15 cellular contexts compared by ENCODE assay signal in genomic region chr2:216107760-216108159, GRCh38. TPM values are rescaled to one million over a fixed set of nuclear protein-coding genes. Genes with fewer than 3 reads are reported as not detected.
DNase-seq lines count a peak whose midpoint lies in the region; ATAC-seq and TF ChIP-seq lines count a peak whose summit lies in the region.
"Had no signal": no experiment of that assay in that cellular context is flagged by ENCODE, and none has a peak within 500 bp of the region (broad histone marks: within the 10 kb centered on the region; RNA-seq: fewer than 3 reads in every experiment).

No MANE protein-coding gene starts in this region.

- peak overlapping the region; percentile 43 for H3K4me2 ChIP-seq in mesenchymal stem cell (ENCODE audit: low read length, poor library complexity, severe bottlenecking)

- intact Hi-C loops in natural killer cell (cut with micrococcal nuclease): no loop called here
- intact Hi-C loops in aorta (cut with DNase I): no loop called here
- intact Hi-C loops in body of pancreas (cut with DNase I): no loop called here

- peak overlapping the region in 1 of 2 experiments; percentile 35 for H3K4me3 ChIP-seq in mesenchymal stem cell (ENCODE audit: insufficient read depth in 1 of 2, low read depth in 1 of 2, low read length in 2 of 2)
- no peak overlapping the region for H3K4me3 ChIP-seq in aorta (ENCODE audit: low read length in 2 of 2)
- no peak overlapping the region for H3K4me3 ChIP-seq in body of pancreas
- H3K4me3 ChIP-seq: HAP-1 had no signal

- no peak for DNase-seq in natural killer cell treated with Interleukin-12 subunit alpha and Interleukin-12 subunit beta and Interleukin-15 and Interleukin-18, amount 100 ng/mL, for 72 hours (ENCODE audit: low spot score)
- DNase-seq in natural killer cell: no peak
- no peak for DNase-seq in chondrocyte (ENCODE audit: low spot score)
- DNase-seq in mesenchymal stem cell: peak; percentile 16
- DNase-seq in dermis blood vessel endothelial cell: no peak
- no peak for DNase-seq in aorta
- no peak for DNase-seq in body of pancreas
- DNase-seq: activated CD4-positive, alpha-beta T cell treated with anti-CD3 and anti-CD28 coated beads, Interleukin-2, amount 50 U/mL, for 1 hour; left ventricle myocardium inferior; MG63; NCI-H510A treated with DMSO at 0.1 percent for 48 hours had no signal

- H3K36me3 Mint-ChIP-seq in natural killer cell treated with Interleukin-12 subunit alpha and Interleukin-12 subunit beta and Interleukin-15 and Interleukin-18, amount 100 ng/mL, for 72 hours: peaks cover 33% of the 10 kb centered on the region
- H3K36me3 Mint-ChIP-seq in natural killer cell: peaks cover under 1% of the 10 kb centered on the region
- H3K36me3 Mint-ChIP-seq in chondrocyte (ENCODE audit: low read depth): peaks cover 6% of the 10 kb centered on the region

- H3K27ac Mint-ChIP-seq in natural killer cell treated with Interleukin-12 subunit alpha and Interleukin-12 subunit beta and Interleukin-15 and Interleukin-18, amount 100 ng/mL, for 72 hours: peak overlapping the region; percentile 98 to 100
- H3K27ac Mint-ChIP-seq in natural killer cell (no peak overlapping the region), chondrocyte (ENCODE audit: unreplicated experiment) (peak overlapping the region; percentile 70)

- H3K27me3 Mint-ChIP-seq in natural killer cell treated with Interleukin-12 subunit alpha and Interleukin-12 subunit beta and Interleukin-15 and Interleukin-18, amount 100 ng/mL, for 72 hours: no peaks in the 10 kb centered on the region
- H3K27me3 Mint-ChIP-seq in natural killer cell (ENCODE audit: low read depth in 2 of 2) (no peaks in the 10 kb centered on the region), chondrocyte (ENCODE audit: low read depth) (peaks cover 1% of the 10 kb centered on the region)

- H3K4ac ChIP-seq in mesenchymal stem cell (ENCODE audit: low read depth in 1 of 2, low read length in 2 of 2): peak overlapping the region in 1 of 2 experiments; percentile 17

- peak overlapping the region; percentile 6 for H2AFZ ChIP-seq in mesenchymal stem cell (ENCODE audit: low read depth, low read length)

- TF ChIP-seq CTCF in natural killer cell (IDR thresholded peaks at IDR 0.05) (no peak), chondrocyte (IDR thresholded peaks at IDR 0.05) (no peak), body of pancreas (IDR thresholded peaks at IDR 0.05) (no peak)

- H3K79me1 ChIP-seq in mesenchymal stem cell (replicated peaks; ENCODE audit: low read length, poor library complexity, severe bottlenecking): no peaks in the 10 kb centered on the region

- H3K18ac ChIP-seq in mesenchymal stem cell (ENCODE audit: low read depth in 1 of 2, low read length in 2 of 2): no peak overlapping the region

- no peak overlapping the region for H2BK5ac ChIP-seq in mesenchymal stem cell (ENCODE audit: low read depth, low read length, poor library complexity, severe bottlenecking)

- TF ChIP-seq POLR2A in body of pancreas (IDR thresholded peaks at IDR 0.05): no peak

- H4K91ac ChIP-seq in mesenchymal stem cell (ENCODE audit: low read length): no peak overlapping the region

- no peak overlapping the region for H3K4me3 Mint-ChIP-seq in natural killer cell treated with Interleukin-12 subunit alpha and Interleukin-12 subunit beta and Interleukin-15 and Interleukin-18, amount 100 ng/mL, for 72 hours
- H3K4me3 Mint-ChIP-seq in natural killer cell (no peak overlapping the region), chondrocyte (ENCODE audit: unreplicated experiment) (peak overlapping the region; percentile 45)

- 31% methylated on average over 6 of the region's 13 CpGs for WGBS in mesenchymal stem cell
- 41 to 42% methylated on average over 13 of the region's 13 CpGs for WGBS in aorta, 2 donors
- WGBS in body of pancreas, 2 donors: 59 to 69% methylated on average over 13 of the region's 13 CpGs

- H3K23ac ChIP-seq in mesenchymal stem cell (ENCODE audit: low read length in 2 of 2): no peak overlapping the region

- H3K36me3 ChIP-seq in mesenchymal stem cell (ENCODE audit: control insufficient read depth in 1 of 2, insufficient read depth in 2 of 2, low read depth in 1 of 2, low read length in 2 of 2) (peaks cover 0 to 24% of the 10 kb centered on the region in 2 experiments), aorta (ENCODE audit: control insufficient read depth in 1 of 2, insufficient read depth in 2 of 2, low read length in 1 of 2) (no peaks in the 10 kb centered on the region), body of pancreas (replicated peaks in 1 of 2; ENCODE audit: insufficient read depth in 1 of 2, low read depth in 2 of 2) (peaks cover 0 to 2% of the 10 kb centered on the region in 2 donors)

- H3K27ac ChIP-seq in mesenchymal stem cell (ENCODE audit: low read length, poor library complexity, severe bottlenecking): no peak overlapping the region
- no peak overlapping the region for H3K27ac ChIP-seq in aorta (ENCODE audit: low read depth in 1 of 2, low read length in 2 of 2)
- no peak overlapping the region for H3K27ac ChIP-seq in body of pancreas
- H3K27ac ChIP-seq: left ventricle myocardium inferior had no signal

- peak overlapping the region; percentile 29 for H4K8ac ChIP-seq in mesenchymal stem cell (ENCODE audit: low read length)

- H3K9ac ChIP-seq in mesenchymal stem cell (ENCODE audit: low read length): peak overlapping the region; percentile 98

- no peak overlapping the region for H2BK12ac ChIP-seq in mesenchymal stem cell (ENCODE audit: low read length in 2 of 2)

- H2AK5ac ChIP-seq in mesenchymal stem cell (ENCODE audit: low read length, severe bottlenecking): no peak overlapping the region

- H3K27me3 ChIP-seq in mesenchymal stem cell (ENCODE audit: control insufficient read depth in 1 of 2, insufficient read depth in 1 of 2, low read length in 2 of 2) (peaks cover 0 to 3% of the 10 kb centered on the region in 2 experiments), aorta (ENCODE audit: control insufficient read depth in 1 of 2, insufficient read depth in 2 of 2, low read length in 1 of 2) (no peaks in the 10 kb centered on the region), body of pancreas (no peaks in the 10 kb centered on the region)
- H3K27me3 ChIP-seq: MG63, SJSA1 had no signal

- H3K9me3 ChIP-seq in mesenchymal stem cell (ENCODE audit: control insufficient read depth, low read length): no peaks in the 10 kb centered on the region
- H3K9me3 ChIP-seq in aorta (ENCODE audit: control insufficient read depth, low read length): no peaks in the 10 kb centered on the region
- H3K9me3 ChIP-seq in body of pancreas: no peaks in the 10 kb centered on the region
- H3K9me3 ChIP-seq: HAP-1, left ventricle myocardium inferior, MG63, SJSA1 had no signal

- no peaks in the 10 kb centered on the region for H3K9me3 Mint-ChIP-seq in natural killer cell treated with Interleukin-12 subunit alpha and Interleukin-12 subunit beta and Interleukin-15 and Interleukin-18, amount 100 ng/mL, for 72 hours
- H3K9me3 Mint-ChIP-seq in natural killer cell (no peaks in the 10 kb centered on the region), chondrocyte (ENCODE audit: low read depth) (no peaks in the 10 kb centered on the region)

- no peak overlapping the region for H3K14ac ChIP-seq in mesenchymal stem cell (ENCODE audit: low read length in 2 of 2)

- H3K4me1 Mint-ChIP-seq in natural killer cell treated with Interleukin-12 subunit alpha and Interleukin-12 subunit beta and Interleukin-15 and Interleukin-18, amount 100 ng/mL, for 72 hours (ENCODE audit: low read depth in 2 of 2): peaks cover 34% of the 10 kb centered on the region in 2 donors
- H3K4me1 Mint-ChIP-seq in natural killer cell (peaks cover 39 to 41% of the 10 kb centered on the region in 2 donors), chondrocyte (ENCODE audit: low read depth) (peaks cover 40% of the 10 kb centered on the region)

- H3K4me1 ChIP-seq in mesenchymal stem cell (ENCODE audit: control insufficient read depth, insufficient read depth, low read depth, low read length) (peaks cover 4% of the 10 kb centered on the region), aorta (ENCODE audit: control insufficient read depth in 1 of 2, insufficient read depth in 2 of 2, low read length in 2 of 2) (peaks cover 0 to 2% of the 10 kb centered on the region in 2 donors), body of pancreas (peaks cover 23% of the 10 kb centered on the region)

- no peak overlapping the region for H2BK120ac ChIP-seq in mesenchymal stem cell (ENCODE audit: low read depth, low read length)

- no peak overlapping the region for H2BK15ac ChIP-seq in mesenchymal stem cell (ENCODE audit: low read depth, poor library complexity, severe bottlenecking)

- no peak for ATAC-seq in natural killer cell treated with Interleukin-12 subunit alpha and Interleukin-12 subunit beta and Interleukin-15 and Interleukin-18, amount 100 ng/mL, for 72 hours
- no peak for ATAC-seq in natural killer cell
- ATAC-seq in aorta (ENCODE audit: low FRiP score): no peak
- no peak for ATAC-seq in HG03354 (IDR thresholded peaks at IDR 0.05; ENCODE audit: poor library complexity, severe bottlenecking, unreplicated experiment)
- ATAC-seq in body of pancreas: no peak
- ATAC-seq: sciatic nerve had no signal

RNA-seq across cellular contexts. Expression of gene XRCC5, which starts 1.4 kb away (rescaled TPM):
- total RNA-seq in natural killer cell treated with Interleukin-12 subunit alpha and Interleukin-12 subunit beta and Interleukin-15 and Interleukin-18, amount 100 ng/mL, for 72 hours: 100 to 1,000 TPM; 454 to 500 TPM
- 100 to 1,000 TPM; 188 to 220 (median 201) TPM for total RNA-seq in natural killer cell
- 154 to 236 TPM (median 158 TPM) in 3 replicates for total RNA-seq in chondrocyte
- 151 TPM for polyA plus RNA-seq in mesenchymal stem cell (2013, experiment 1 of 2)
- polyA plus RNA-seq in mesenchymal stem cell (2013, experiment 2 of 2): 150 TPM
- total RNA-seq in dermis blood vessel endothelial cell: 272 and 383 TPM in 2 replicates
- total RNA-seq in aorta: 100 to 1,000 TPM; 170 to 189 TPM
- 10 to 100 TPM; 64.0 to 80.2 TPM for polyA plus RNA-seq in aorta
- total RNA-seq in body of pancreas: 10 to 100 TPM; 74.2 to 74.7 TPM

RNA-seq across cellular contexts. Expression of gene TMEM169, which starts 26.0 kb away (rescaled TPM):
- 1 to 10 TPM in 1 of 2 donors, under 1 TPM in 1; 0.56 to 1.9 TPM for total RNA-seq in natural killer cell treated with Interleukin-12 subunit alpha and Interleukin-12 subunit beta and Interleukin-15 and Interleukin-18, amount 100 ng/mL, for 72 hours
- total RNA-seq in natural killer cell: 1 to 10 TPM in 1 of 3 donors, under 1 TPM in 2; 0.68 to 1.5 (median 0.98) TPM
- 1.3 to 2.0 TPM (median 1.5 TPM) in 3 replicates for total RNA-seq in chondrocyte
- polyA plus RNA-seq in mesenchymal stem cell (2013, experiment 1 of 2): 1.2 TPM
- 1.2 TPM for polyA plus RNA-seq in mesenchymal stem cell (2013, experiment 2 of 2)
- total RNA-seq in dermis blood vessel endothelial cell: 0.37 and 0.85 TPM in 2 replicates
- total RNA-seq in aorta: under 1 TPM; 0.32 to 0.72 TPM
- not detected for polyA plus RNA-seq in aorta
- under 1 TPM in 1 of 2 donors, not detected in 1; 0.26 TPM for total RNA-seq in body of pancreas

RNA-seq across cellular contexts. Expression of gene PECR, which starts 26.2 kb away (rescaled TPM):
- 10 to 100 TPM; 10.5 to 16.1 TPM for total RNA-seq in natural killer cell treated with Interleukin-12 subunit alpha and Interleukin-12 subunit beta and Interleukin-15 and Interleukin-18, amount 100 ng/mL, for 72 hours
- 10 to 100 TPM; 15.4 to 25.7 (median 17.5) TPM for total RNA-seq in natural killer cell
- 6.6 to 10.1 TPM (median 9.1 TPM) in 3 replicates for total RNA-seq in chondrocyte
- 5.5 TPM for polyA plus RNA-seq in mesenchymal stem cell (2013, experiment 1 of 2)
- polyA plus RNA-seq in mesenchymal stem cell (2013, experiment 2 of 2): 4.8 TPM
- 10.2 and 18.9 TPM in 2 replicates for total RNA-seq in dermis blood vessel endothelial cell
- total RNA-seq in aorta: 1 to 10 TPM; 3.0 to 5.6 TPM
- 1 to 10 TPM; 2.8 to 9.3 TPM for polyA plus RNA-seq in aorta
- 1 to 10 TPM; 5.9 to 6.5 TPM for total RNA-seq in body of pancreas

Comparison
In these comparisons a context has a peak if more than half of its experiments do, and no peak if none do; other contexts are left out.
1. H3K27ac Mint-ChIP-seq: peak in natural killer cell treated with Interleukin-12 subunit alpha and Interleukin-12 subunit beta and Interleukin-15 and Interleukin-18, amount 100 ng/mL, for 72 hours (2 of 2) and chondrocyte (single experiment); none in natural killer cell (0 of 2).